ENCODE assay signal across 9 cellular contexts in genomic region chr17:2688351-2689342, GRCh38. TPM values are rescaled to one million over a fixed set of nuclear protein-coding genes. Genes with fewer than 3 reads are reported as not detected.
DNase-seq lines count a peak whose midpoint lies in the region; ATAC-seq, FAIRE-seq and TF ChIP-seq lines count a peak whose summit lies in the region.
"Had no signal": no experiment of that assay in that cellular context is flagged by ENCODE, and none has a peak within 500 bp of the region (broad histone marks: within the 10 kb centered on the region; RNA-seq: fewer than 3 reads in every experiment).

No MANE protein-coding gene starts in this region.

- H3K4me1 ChIP-seq in K562 (replicated peaks in 1 of 2; ENCODE audit: control insufficient read depth in 2 of 2, insufficient read depth in 2 of 2, low read length in 2 of 2) (peaks cover 0 to 47% of the 10 kb centered on the region in 2 experiments; a peak in 2 of 5 replicates), mucosa of descending colon (ENCODE audit: low read depth) (peaks cover 5% of the 10 kb centered on the region)
- H3K4me1 ChIP-seq: uterus had no signal

- ATAC-seq in K562, result no peak
- ATAC-seq in mucosa of descending colon, result peak; percentile 5

- H2AFZ ChIP-seq in K562 (ENCODE audit: low read depth, low read length), result no peak overlapping the region

- WGBS in K562 (ENCODE audit: insufficient coverage, low coverage, missing lambda C conversion rate), result 83% methylated on average over 13 of the region's 27 CpGs

- H3K9ac ChIP-seq in K562 (ENCODE audit: insufficient read depth in 1 of 2, low read depth in 2 of 2, low read length in 2 of 2), result no peak overlapping the region; a peak in 1 of 4 replicates

- TF ChIP-seq RAD21 in K562 (CRISPR knock-in tag; conservative IDR thresholded peaks at IDR 0.05 in 1 of 2, IDR thresholded peaks at IDR 0.05 in 1 of 2), result no peak

- TF ChIP-seq CTCF in D721Med (IDR thresholded peaks at IDR 0.05; ENCODE audit: insufficient read depth, missing control alignments) (no peak), K562 (IDR thresholded peaks at IDR 0.05 in 2 of 3, conservative IDR thresholded peaks at IDR 0.05 in 1 of 3; ENCODE audit: insufficient read depth in 2 of 3, low read depth in 1 of 3, low read length in 3 of 3) (no peak), mucosa of descending colon (IDR thresholded peaks at IDR 0.05) (no peak)

- no peak overlapping the region for H3K27ac ChIP-seq in K562 (ENCODE audit: extremely low read depth, low read depth, low read length)
- H3K27ac ChIP-seq: uterus had no signal

- CTCF ChIA-PET in K562 (lab: Yijun Ruan, JAX; ENCODE audit: low intra/inter-chr PET ratio), result no interaction called here

- TF ChIP-seq EP300 in K562 (IDR thresholded peaks at IDR 0.05; ENCODE audit: low read length), result no peak

- no peak; the same call in 1 of the 2 replicates for TF ChIP-seq POLR2A in K562 (conservative IDR thresholded peaks at IDR 0.05)

- no peaks in the 10 kb centered on the region for H3K79me2 ChIP-seq in K562 (ENCODE audit: control insufficient read depth, insufficient read depth, low read length)

- H4K20me1 ChIP-seq in K562 (replicated peaks; ENCODE audit: control insufficient read depth, insufficient read depth, low read length), result 0 out of 2 replicates have a peak, but pooled peaks cover 3% of the 10 kb centered on the region

- H3K27me3 ChIP-seq in K562 (ENCODE audit: control insufficient read depth in 2 of 2, insufficient read depth in 2 of 2, low read length in 2 of 2), result no peaks in the 10 kb centered on the region
- H3K27me3 ChIP-seq: uterus had no signal

- in situ Hi-C loops in K562 (cut with MboI), result no loop called here

- no TSS peak for BruUV-seq in K562 (replicated peaks; lab: Mats Ljungman, UMichigan)

- POLR2A ChIA-PET in K562 (lab: Yijun Ruan, JAX), result interaction anchor here (0.6 to 0.7 kb wide), 2 partner anchors 121 to 1045 kb away, joined by 3 read pairs; no protein-coding TSS in a partner anchor

- H3K9me1 ChIP-seq in K562 (ENCODE audit: control insufficient read depth, insufficient read depth, low read length), result no peaks in the 10 kb centered on the region

- H3K9me3 ChIP-seq in K562 (replicated peaks; ENCODE audit: control insufficient read depth, insufficient read depth, low read depth, low read length), result no peaks in the 10 kb centered on the region
- H3K9me3 ChIP-seq in mucosa of descending colon, result no peaks in the 10 kb centered on the region
- H3K9me3 ChIP-seq: uterus had no signal

- H3K4me2 ChIP-seq in K562 (ENCODE audit: insufficient read depth, low read length), result no peak overlapping the region

- peaks cover 45% of the 10 kb centered on the region; the same call in 1 of the 3 replicates for H3K36me3 ChIP-seq in K562 (ENCODE audit: control insufficient read depth, insufficient read depth, low read length)
- H3K36me3 ChIP-seq in mucosa of descending colon (ENCODE audit: low read depth), result peaks cover 3% of the 10 kb centered on the region
- H3K36me3 ChIP-seq: uterus had no signal

- DNase-seq in D721Med (ENCODE audit: insufficient read length, low spot score) (peak; percentile 39), NCI-H146 treated with DMSO at 0.1 percent for 48 hours (lab: John Stamatoyannopoulos, UW; ENCODE audit: unreplicated experiment) (peak; percentile 16), K562 (ENCODE audit: extremely low read depth in 1 of 4, low spot score in 3 of 4) (peak in 1 of 4 experiments; percentile 4), mucosa of descending colon (peak in 1 of 3 donors; percentile 37), ecto neural progenitor cell (ENCODE audit: low spot score) (no peak), T-helper 9 cell (no peak), ureter (ENCODE audit: low spot score) (no peak), mucosa of gallbladder (ENCODE audit: low spot score) (no peak)

- H3K4me3 ChIP-seq in K562, result no peak overlapping the region
- no peak overlapping the region for H3K4me3 ChIP-seq in mucosa of descending colon
- H3K4me3 ChIP-seq: uterus had no signal

- FAIRE-seq in D721Med (lab: Jason Lieb, UNC), result peak; percentile 48
- no peak for FAIRE-seq in K562 (lab: Jason Lieb, UNC)

- intact Hi-C loops in K562 (cut with micrococcal nuclease), result no loop called here
- intact Hi-C loops in mucosa of descending colon (cut with DNase I, micrococcal nuclease), result no loop called here

TF ChIP-seq in K562, 482 proteins besides CTCF, POLR2A, EP300 and RAD21:
- TF ChIP-seq XRCC4 (IDR thresholded peaks at IDR 0.05; ENCODE audit: extremely low read depth, insufficient read depth, insufficient read length) (no peak), POLR2G (IDR thresholded peaks at IDR 0.05; ENCODE audit: low read depth, low read length) (peak; percentile 37; the same call in 1 of the 2 replicates)

RNA-seq across cellular contexts. Expression of gene CLUH, which starts 22.9 kb away (rescaled TPM):
- total RNA-seq in K562 (2011; cell fraction: chromatin; rRNA removed; ENCODE audit: low replicate concordance), result 95.4 and 344 TPM in 2 replicates
- 211 and 238 TPM in 2 replicates for total RNA-seq in K562 (2011; cell fraction: nucleolus; rRNA removed)
- 98.1 and 116 TPM in 2 replicates for total RNA-seq in K562 (2011; cell fraction: nucleoplasm; rRNA removed)
- total RNA-seq in K562 (2014; rRNA removed), result 63.0 and 94.0 TPM in 2 replicates
- total RNA-seq in K562 (2014; rRNA removed; fragmentation: Illumina TruSeq; extraction: Trizol), result 13.7 and 21.2 TPM in 2 replicates
- total RNA-seq in K562 (2015; rRNA removed; fragmentation: Illumina TruSeq; extraction: Trizol), result 33.2 and 34.8 TPM in 2 replicates
- total RNA-seq in K562 (2021), result 126 and 140 TPM in 2 replicates
- 15.3 and 40.1 TPM in 2 replicates for polyA plus RNA-seq in K562 (2011; rRNA removed)
- 15.5 and 39.0 TPM in 2 replicates for polyA plus RNA-seq in K562 (2011; cell fraction: cytosol; rRNA removed)
- 204 and 334 TPM in 2 replicates for polyA plus RNA-seq in K562 (2011; cell fraction: nucleus; rRNA removed)
- polyA plus RNA-seq in K562 (2012), result 52.7 and 74.7 TPM in 2 replicates
- 71.2 and 88.2 TPM in 2 replicates for polyA plus RNA-seq in K562 (2014; fragmentation: Illumina TruSeq; extraction: Trizol)
- polyA plus RNA-seq in K562 (2014; fragmentation: Nextera tagmentation; extraction: Ambion mirVana), result under 1 TPM; 0.21 to 0.25 TPM
- polyA plus RNA-seq in K562 (2014; rRNA removed), result 72.8 and 73.4 TPM in 2 replicates
- polyA minus RNA-seq in K562 (2011; rRNA and poly(A)+ RNA removed), result 12.6 and 14.7 TPM in 2 replicates
- polyA minus RNA-seq in K562 (2011; cell fraction: cytosol; rRNA and poly(A)+ RNA removed), result 49.7 and 59.2 TPM in 2 replicates
- polyA minus RNA-seq in K562 (2011; cell fraction: nucleus; rRNA and poly(A)+ RNA removed), result 57.4 and 59.4 TPM in 2 replicates
- total RNA-seq in mucosa of descending colon, result 100 to 1,000 TPM; 120 to 149 (median 145) TPM
- 176 TPM for total RNA-seq in ureter
- total RNA-seq in mucosa of gallbladder, result 87.4 TPM

Comparison
In these comparisons a context has a peak if more than half of its experiments do, and no peak if none do; other contexts are left out.
1. DNase-seq: peak in D721Med (single experiment) and NCI-H146 treated with DMSO at 0.1 percent for 48 hours (single experiment); none in ecto neural progenitor cell (single experiment), T-helper 9 cell (single experiment), ureter (single experiment) and mucosa of gallbladder (single experiment).